ENCODE assay signal across 25 cellular contexts in the genomic region with DNA sequence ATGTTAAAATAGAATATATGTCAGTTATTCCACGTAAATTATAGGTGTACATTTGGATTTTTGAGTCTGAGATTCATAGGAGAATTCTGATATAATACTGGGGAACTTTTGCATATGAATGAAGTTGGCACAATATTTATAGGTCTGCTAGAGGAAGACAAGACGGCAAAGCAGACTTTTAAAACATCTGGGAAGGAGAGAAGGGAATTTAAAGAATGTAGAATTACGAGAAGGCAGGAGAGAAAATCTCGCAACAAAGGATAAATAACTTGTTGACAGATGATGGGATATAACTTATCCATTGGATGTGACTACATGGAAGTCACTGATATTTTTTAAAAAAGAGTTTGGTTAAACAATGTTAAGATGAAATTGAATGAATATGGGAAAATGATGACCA.
"Had no signal": no experiment of that assay in that cellular context is flagged by ENCODE, and none has a peak within 500 bp of the region (broad histone marks: within the 10 kb centered on the region; RNA-seq: fewer than 3 reads in every experiment).

No MANE protein-coding gene starts in this region.

- H3K9me3 Mint-ChIP-seq: dendritic cell treated with granulocyte-macrophage colony-stimulating factor and Interleukin-4, amounts not matched to agents 40 ng/mL and 50 ng/mL, for 4 days; endodermal cell; naive B cell had no signal

- H3K27ac Mint-ChIP-seq: dendritic cell treated with granulocyte-macrophage colony-stimulating factor and Interleukin-4, amounts not matched to agents 40 ng/mL and 50 ng/mL, for 4 days; effector memory CD8-positive, alpha-beta T cell; endodermal cell; naive B cell; naive thymus-derived CD8-positive, alpha-beta T cell had no signal

- H3K4me1 ChIP-seq: colonic mucosa, esophagus squamous epithelium, heart right ventricle, left lung, lower lobe of right lung had no signal

- H3K4me3 Mint-ChIP-seq: dendritic cell treated with granulocyte-macrophage colony-stimulating factor and Interleukin-4, amounts not matched to agents 40 ng/mL and 50 ng/mL, for 4 days; effector memory CD8-positive, alpha-beta T cell; endodermal cell; naive B cell; naive thymus-derived CD8-positive, alpha-beta T cell had no signal

- ATAC-seq: effector memory CD8-positive, alpha-beta T cell; esophagus mucosa; gastrocnemius medialis; heart right ventricle; left cardiac atrium; left lung; left ventricle myocardium superior; lower lobe of right lung; mucosa of descending colon; naive thymus-derived CD8-positive, alpha-beta T cell had no signal

- H3K27ac ChIP-seq: colonic mucosa, epithelial cell of prostate, esophagus squamous epithelium, gastrocnemius medialis, heart right ventricle, left lung, lower lobe of right lung had no signal

- H3K4me1 Mint-ChIP-seq: naive thymus-derived CD8-positive, alpha-beta T cell had no signal

- H3K27me3 Mint-ChIP-seq: dendritic cell treated with granulocyte-macrophage colony-stimulating factor and Interleukin-4, amounts not matched to agents 40 ng/mL and 50 ng/mL, for 4 days; effector memory CD8-positive, alpha-beta T cell; naive B cell; naive thymus-derived CD8-positive, alpha-beta T cell had no signal

- H3K4me3 ChIP-seq: colonic mucosa, esophagus squamous epithelium, gastrocnemius medialis, heart right ventricle, left lung, lower lobe of right lung, mucosa of descending colon had no signal

- DNase-seq: colonic mucosa; cortex of kidney; effector CD8-positive, alpha-beta T cell; effector memory CD8-positive, alpha-beta T cell; endodermal cell; erythroblast; esophagus squamous epithelium; foreskin fibroblast; foreskin melanocyte; gastrocnemius medialis; glutamatergic neuron; head of caudate nucleus; heart right ventricle; hippocampal formation; left cardiac atrium; left lung; left ventricle myocardium superior; lower lobe of right lung; mesenchymal stem cell; mucosa of descending colon; naive B cell; naive thymus-derived CD8-positive, alpha-beta T cell had no signal

- H3K27me3 ChIP-seq: colonic mucosa, esophagus squamous epithelium, gastrocnemius medialis, heart right ventricle, left lung had no signal

- H3K36me3 Mint-ChIP-seq: naive B cell; naive thymus-derived CD8-positive, alpha-beta T cell had no signal

- H3K36me3 ChIP-seq: colonic mucosa, esophagus squamous epithelium, gastrocnemius medialis, heart right ventricle, left lung, lower lobe of right lung had no signal
